1 cellular context compared by ENCODE assay signal in the genomic region with DNA sequence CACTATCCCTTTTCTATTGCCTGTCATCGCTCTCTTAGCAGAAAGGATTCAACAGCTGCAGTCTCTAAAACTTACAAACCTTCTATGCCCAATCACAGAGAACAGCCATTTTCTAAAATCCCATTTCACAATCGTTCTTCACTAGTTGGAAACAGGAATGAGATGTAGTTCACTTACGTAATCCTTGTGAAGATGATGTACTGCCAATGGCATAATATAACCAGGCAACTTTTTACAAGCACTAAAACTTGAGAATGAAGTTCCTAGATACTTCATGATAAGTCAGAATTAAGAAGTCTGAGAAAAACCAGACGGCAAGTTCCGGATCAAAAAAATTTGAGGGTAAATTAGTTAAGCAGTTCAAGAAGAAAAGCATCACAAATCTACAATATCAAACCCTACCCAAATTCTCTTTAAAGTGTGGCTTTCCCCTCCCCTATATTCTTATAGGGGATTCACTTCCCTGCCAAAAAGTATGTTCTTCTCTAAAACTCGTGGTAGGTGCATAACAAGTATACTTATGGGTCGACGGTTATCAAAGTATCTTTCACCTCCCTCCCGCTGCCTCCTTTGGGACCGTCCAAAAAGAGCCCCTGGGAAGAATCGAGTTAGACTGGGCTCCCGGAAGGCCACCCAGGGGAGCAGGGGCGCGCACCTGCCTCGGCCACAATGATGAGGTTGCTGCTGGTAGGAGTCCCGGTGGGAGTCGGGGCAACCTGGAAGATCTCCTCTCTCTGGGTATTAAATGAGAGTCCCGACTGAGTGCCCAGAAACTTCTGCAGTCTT.
TF ChIP-seq lines count a peak whose summit lies in the region.

No MANE protein-coding gene starts in this region.

TF ChIP-seq in GM12878, 131 proteins besides CTCF, POLR2A, EP300 and RAD21 (continued from another document):
- TF ChIP-seq, protein P1, sequence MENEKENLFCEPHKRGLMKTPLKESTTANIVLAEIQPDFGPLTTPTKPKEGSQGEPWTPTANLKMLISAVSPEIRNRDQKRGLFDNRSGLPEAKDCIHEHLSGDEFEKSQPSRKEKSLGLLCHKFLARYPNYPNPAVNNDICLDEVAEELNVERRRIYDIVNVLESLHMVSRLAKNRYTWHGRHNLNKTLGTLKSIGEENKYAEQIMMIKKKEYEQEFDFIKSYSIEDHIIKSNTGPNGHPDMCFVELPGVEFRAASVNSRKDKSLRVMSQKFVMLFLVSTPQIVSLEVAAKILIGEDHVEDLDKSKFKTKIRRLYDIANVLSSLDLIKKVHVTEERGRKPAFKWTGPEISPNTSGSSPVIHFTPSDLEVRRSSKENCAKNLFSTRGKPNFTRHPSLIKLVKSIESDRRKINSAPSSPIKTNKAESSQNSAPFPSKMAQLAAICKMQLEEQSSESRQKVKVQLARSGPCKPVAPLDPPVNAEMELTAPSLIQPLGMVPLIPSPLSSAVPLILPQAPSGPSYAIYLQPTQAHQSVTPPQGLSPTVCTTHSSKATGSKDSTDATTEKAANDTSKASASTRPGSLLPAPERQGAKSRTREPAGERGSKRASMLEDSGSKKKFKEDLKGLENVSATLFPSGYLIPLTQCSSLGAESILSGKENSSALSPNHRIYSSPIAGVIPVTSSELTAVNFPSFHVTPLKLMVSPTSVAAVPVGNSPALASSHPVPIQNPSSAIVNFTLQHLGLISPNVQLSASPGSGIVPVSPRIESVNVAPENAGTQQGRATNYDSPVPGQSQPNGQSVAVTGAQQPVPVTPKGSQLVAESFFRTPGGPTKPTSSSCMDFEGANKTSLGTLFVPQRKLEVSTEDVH (IDR thresholded peaks at IDR 0.05; ENCODE audit: low read depth, partially characterized antibody), result no peak
- TF ChIP-seq EZH2 (IDR thresholded peaks at IDR 0.05; ENCODE audit: borderline replicate concordance, control insufficient read depth, low read depth, low read length) (no peak), TAF1 (IDR thresholded peaks at IDR 0.05; ENCODE audit: borderline replicate concordance, low read depth, low read length) (peak; percentile 7; the same call in 1 of the 2 replicates), PAX8 (IDR thresholded peaks at IDR 0.05) (0 out of 2 replicates have a peak, but pooled peaks have one; percentile 32), SUPT20H (IDR thresholded peaks at IDR 0.05; ENCODE audit: borderline replicate concordance, control insufficient read depth, low read depth, low read length) (no peak), MEF2B (IDR thresholded peaks at IDR 0.05; ENCODE audit: partially characterized antibody, poor library complexity, severe bottlenecking) (peak; percentile 31), SUZ12 (IDR thresholded peaks at IDR 0.05; ENCODE audit: unreplicated experiment) (no peak), MYC (IDR thresholded peaks at IDR 0.05; ENCODE audit: insufficient read depth, insufficient read length, insufficient replicate concordance, low read length, severe bottlenecking) (no peak), JUND (IDR thresholded peaks at IDR 0.05; ENCODE audit: low read depth, low read length) (no peak)
- TF ChIP-seq, protein P2, sequence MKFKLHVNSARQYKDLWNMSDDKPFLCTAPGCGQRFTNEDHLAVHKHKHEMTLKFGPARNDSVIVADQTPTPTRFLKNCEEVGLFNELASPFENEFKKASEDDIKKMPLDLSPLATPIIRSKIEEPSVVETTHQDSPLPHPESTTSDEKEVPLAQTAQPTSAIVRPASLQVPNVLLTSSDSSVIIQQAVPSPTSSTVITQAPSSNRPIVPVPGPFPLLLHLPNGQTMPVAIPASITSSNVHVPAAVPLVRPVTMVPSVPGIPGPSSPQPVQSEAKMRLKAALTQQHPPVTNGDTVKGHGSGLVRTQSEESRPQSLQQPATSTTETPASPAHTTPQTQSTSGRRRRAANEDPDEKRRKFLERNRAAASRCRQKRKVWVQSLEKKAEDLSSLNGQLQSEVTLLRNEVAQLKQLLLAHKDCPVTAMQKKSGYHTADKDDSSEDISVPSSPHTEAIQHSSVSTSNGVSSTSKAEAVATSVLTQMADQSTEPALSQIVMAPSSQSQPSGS (IDR thresholded peaks at IDR 0.05; ENCODE audit: low read length), result no peak
- TF ChIP-seq, protein P3, sequence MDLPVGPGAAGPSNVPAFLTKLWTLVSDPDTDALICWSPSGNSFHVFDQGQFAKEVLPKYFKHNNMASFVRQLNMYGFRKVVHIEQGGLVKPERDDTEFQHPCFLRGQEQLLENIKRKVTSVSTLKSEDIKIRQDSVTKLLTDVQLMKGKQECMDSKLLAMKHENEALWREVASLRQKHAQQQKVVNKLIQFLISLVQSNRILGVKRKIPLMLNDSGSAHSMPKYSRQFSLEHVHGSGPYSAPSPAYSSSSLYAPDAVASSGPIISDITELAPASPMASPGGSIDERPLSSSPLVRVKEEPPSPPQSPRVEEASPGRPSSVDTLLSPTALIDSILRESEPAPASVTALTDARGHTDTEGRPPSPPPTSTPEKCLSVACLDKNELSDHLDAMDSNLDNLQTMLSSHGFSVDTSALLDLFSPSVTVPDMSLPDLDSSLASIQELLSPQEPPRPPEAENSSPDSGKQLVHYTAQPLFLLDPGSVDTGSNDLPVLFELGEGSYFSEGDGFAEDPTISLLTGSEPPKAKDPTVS (IDR thresholded peaks at IDR 0.05; ENCODE audit: low read depth, low read length), result no peak
TF ChIP-seq in GM12878: peak in this region for 3.
